ENCODE assay signal across 8 cellular contexts in genomic region chr17:8186446-8186786, GRCh38. TPM values are rescaled to one million over a fixed set of nuclear protein-coding genes. Genes with fewer than 3 reads are reported as not detected.
DNase-seq lines count a peak whose midpoint lies in the region; ATAC-seq lines count a peak whose summit lies in the region.

No MANE protein-coding gene starts in this region.

- peak; percentile 5 for ATAC-seq in GM21717 (IDR thresholded peaks at IDR 0.05; ENCODE audit: unreplicated experiment)

- peak overlapping the region; percentile 86 for H3K9ac ChIP-seq in stomach smooth muscle (ENCODE audit: low read length in 2 of 2)

- no CpG with 5 or more reads among the region's 23 CpGs for WGBS in iPS DF 6.9 (ENCODE audit: insufficient coverage, insufficient read length)

- intact Hi-C loops in head of caudate nucleus (cut with DNase I): loop anchor here (2.0 to 10.0 kb wide), 3 partner anchors 30 to 62 kb away; partner anchors contain the start of gene HES7

- no peaks in the 10 kb centered on the region for H3K36me3 ChIP-seq in SJCRH30
- H3K36me3 ChIP-seq in iPS DF 6.9 (ENCODE audit: control insufficient read depth, insufficient read depth, low read length): no peaks in the 10 kb centered on the region
- no peaks in the 10 kb centered on the region for H3K36me3 ChIP-seq in stomach smooth muscle (ENCODE audit: control insufficient read depth in 2 of 2, insufficient read depth in 2 of 2, low read length in 2 of 2)

- DNase-seq in SJCRH30 (no peak), iPS DF 6.9 (ENCODE audit: low read depth, low spot score) (no peak), head of caudate nucleus (no peak), NCI-H2171 (lab: John Stamatoyannopoulos, UW) (no peak), Kasumi-1 (lab: John Stamatoyannopoulos, UW) (no peak)
- DNase-seq in stimulated activated CD4-positive, alpha-beta T cell treated with anti-CD3 and anti-CD28 coated beads, Interleukin-4, amount 100 ng/mL, for 4 hours: no peak

- H3K27me3 ChIP-seq in SJCRH30 (no peaks in the 10 kb centered on the region), iPS DF 6.9 (ENCODE audit: control insufficient read depth, insufficient read depth, low read length) (no peaks in the 10 kb centered on the region), stomach smooth muscle (ENCODE audit: control insufficient read depth in 1 of 2, insufficient read depth in 2 of 2, low read length in 2 of 2) (no peaks in the 10 kb centered on the region)

- H3K4me1 ChIP-seq in SJCRH30 (peaks cover 3% of the 10 kb centered on the region; the same call in 1 of the 2 replicates), iPS DF 6.9 (ENCODE audit: control insufficient read depth, insufficient read depth, low read length) (peaks cover 8% of the 10 kb centered on the region), stomach smooth muscle (ENCODE audit: control insufficient read depth, insufficient read depth, low read length) (peaks cover 44% of the 10 kb centered on the region)

- no peaks in the 10 kb centered on the region for H3K9me3 ChIP-seq in SJCRH30 (replicated peaks)
- H3K9me3 ChIP-seq in iPS DF 6.9 (ENCODE audit: control insufficient read depth, insufficient read depth, low read length): no peaks in the 10 kb centered on the region
- no peaks in the 10 kb centered on the region for H3K9me3 ChIP-seq in stomach smooth muscle (ENCODE audit: control insufficient read depth in 2 of 2, low read length in 2 of 2)

- H3K27ac ChIP-seq in SJCRH30 (no peak overlapping the region), iPS DF 6.9 (ENCODE audit: low read length) (no peak overlapping the region), stomach smooth muscle (ENCODE audit: low read length) (peak overlapping the region; percentile 87)

- H3K4me3 ChIP-seq in SJCRH30 (peak overlapping the region; percentile 66), iPS DF 6.9 (ENCODE audit: low read length) (peak overlapping the region; percentile 74; the same call in 1 of the 2 replicates), stomach smooth muscle (ENCODE audit: low read length in 2 of 2) (peak overlapping the region; percentile 95 to 97)

RNA-seq across cellular contexts. Expression of gene BORCS6, which starts 3.6 kb away (rescaled TPM):
- total RNA-seq in SJCRH30 (2014; rRNA removed; shearing (Covaris generic)): 1.9 and 2.2 TPM in 2 replicates

RNA-seq across cellular contexts. Expression of gene TMEM107, which starts 10.2 kb away (rescaled TPM):
- 13.0 and 19.8 TPM in 2 replicates for total RNA-seq in SJCRH30 (2014; rRNA removed; shearing (Covaris generic))

RNA-seq across cellular contexts. Expression of gene VAMP2, which starts 23.7 kb away (rescaled TPM):
- 6.1 and 7.9 TPM in 2 replicates for total RNA-seq in SJCRH30 (2014; rRNA removed; shearing (Covaris generic))

RNA-seq across cellular contexts. Expression of gene AURKB, which starts 24.0 kb away (rescaled TPM):
- total RNA-seq in SJCRH30 (2014; rRNA removed; shearing (Covaris generic)): 108 and 113 TPM in 2 replicates

RNA-seq across cellular contexts. Expression of gene PER1, which starts 34.2 kb away (rescaled TPM):
- 9.3 and 13.5 TPM in 2 replicates for total RNA-seq in SJCRH30 (2014; rRNA removed; shearing (Covaris generic))
